Comparison of ENCODE assay signal across 1 cellular context in the genomic region with DNA sequence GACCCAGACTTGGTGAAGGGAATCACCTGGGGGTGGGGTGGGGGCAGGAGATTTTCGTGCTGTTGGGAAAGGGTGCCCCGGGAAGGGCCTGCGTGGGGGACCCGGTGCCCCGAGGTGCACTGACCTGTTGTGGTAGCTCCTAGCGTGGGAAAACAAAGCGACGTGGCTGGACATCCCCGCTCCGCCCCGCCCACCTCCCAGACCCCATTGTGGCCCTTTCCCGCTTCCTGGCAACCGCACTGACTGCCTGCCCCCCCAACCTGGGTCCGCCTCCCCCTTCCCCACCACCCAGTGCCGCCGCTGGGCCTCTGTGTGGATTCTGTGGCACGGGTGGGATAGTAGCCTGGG.
TF ChIP-seq lines count a peak whose summit lies in the region.

No MANE protein-coding gene starts in this region.

TF ChIP-seq in HepG2, 621 proteins besides CTCF, POLR2A, EP300 and RAD21:
- TF ChIP-seq, protein P1, sequence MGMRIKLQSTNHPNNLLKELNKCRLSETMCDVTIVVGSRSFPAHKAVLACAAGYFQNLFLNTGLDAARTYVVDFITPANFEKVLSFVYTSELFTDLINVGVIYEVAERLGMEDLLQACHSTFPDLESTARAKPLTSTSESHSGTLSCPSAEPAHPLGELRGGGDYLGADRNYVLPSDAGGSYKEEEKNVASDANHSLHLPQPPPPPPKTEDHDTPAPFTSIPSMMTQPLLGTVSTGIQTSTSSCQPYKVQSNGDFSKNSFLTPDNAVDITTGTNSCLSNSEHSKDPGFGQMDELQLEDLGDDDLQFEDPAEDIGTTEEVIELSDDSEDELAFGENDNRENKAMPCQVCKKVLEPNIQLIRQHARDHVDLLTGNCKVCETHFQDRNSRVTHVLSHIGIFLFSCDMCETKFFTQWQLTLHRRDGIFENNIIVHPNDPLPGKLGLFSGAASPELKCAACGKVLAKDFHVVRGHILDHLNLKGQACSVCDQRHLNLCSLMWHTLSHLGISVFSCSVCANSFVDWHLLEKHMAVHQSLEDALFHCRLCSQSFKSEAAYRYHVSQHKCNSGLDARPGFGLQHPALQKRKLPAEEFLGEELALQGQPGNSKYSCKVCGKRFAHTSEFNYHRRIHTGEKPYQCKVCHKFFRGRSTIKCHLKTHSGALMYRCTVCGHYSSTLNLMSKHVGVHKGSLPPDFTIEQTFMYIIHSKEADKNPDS (CRISPR knock-in tag; IDR thresholded peaks at IDR 0.05), result no peak
- TF ChIP-seq SMARCE1 (IDR thresholded peaks at IDR 0.05; ENCODE audit: borderline replicate concordance) (no peak), ZEB1 (IDR thresholded peaks at IDR 0.05; ENCODE audit: insufficient replicate concordance, low read depth) (no peak), PCBP1 (IDR thresholded peaks at IDR 0.05; ENCODE audit: borderline replicate concordance, low read depth, low read length) (0 out of 2 replicates have a peak, but pooled peaks have one; percentile 59), SAP130 (CRISPR knock-in tag; IDR thresholded peaks at IDR 0.05; ENCODE audit: low read depth) (peak; percentile 0; the same call in 1 of the 2 replicates), ZNF7 (CRISPR knock-in tag; IDR thresholded peaks at IDR 0.05) (no peak), RFX1 (IDR thresholded peaks at IDR 0.05) (0 out of 2 replicates have a peak, but pooled peaks have one; percentile 1)
